In the genomic region with DNA sequence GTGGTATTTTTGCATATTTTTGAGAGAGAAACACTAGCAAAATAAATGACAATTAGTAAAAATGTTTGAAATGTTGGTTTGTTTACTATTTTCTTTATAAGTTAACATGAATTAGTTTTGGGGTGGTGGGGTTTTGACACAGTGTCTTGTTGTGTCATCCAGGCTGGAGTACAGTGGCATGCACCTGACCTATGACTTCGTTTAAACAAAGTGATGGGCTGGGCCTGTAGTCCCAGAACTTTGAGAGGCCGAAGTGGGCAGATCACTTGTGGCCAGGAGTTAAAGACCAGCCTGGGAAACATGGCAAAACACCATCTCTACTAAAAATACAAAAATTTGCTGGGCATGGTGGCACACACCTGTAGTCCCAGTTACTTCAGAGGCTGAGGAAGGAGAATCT, we compare ENCODE assay signal across 27 cellular contexts.
"Had no signal": no experiment of that assay in that cellular context is flagged by ENCODE, and none has a peak within 500 bp of the region (broad histone marks: within the 10 kb centered on the region; RNA-seq: fewer than 3 reads in every experiment).

No MANE protein-coding gene starts in this region.

- H3K4me1 ChIP-seq: stomach, suprapubic skin, testis, thyroid gland, tibial artery, tibial nerve, transverse colon, upper lobe of left lung, upper lobe of right lung, uterus, vagina had no signal

- ATAC-seq: stimulated activated effector memory CD8-positive, alpha-beta T cell treated with anti-CD3 and anti-CD28 coated beads, Interleukin-12 subunit alpha, Interleukin-12 subunit beta, amount 100 ng/mL, for 72 hours; stimulated activated memory B cell treated with anti-CD40 and anti-IgM and Interleukin-4, amounts not matched to agents 10 μg/mL and 1 μg/mL and 100 μg/mL, for 72 hours; stimulated activated naive B cell treated with anti-CD40 and anti-IgM and Interleukin-4, amounts not matched to agents 10 μg/mL and 1 μg/mL and 100 μg/mL, for 72 hours; stimulated activated naive CD8-positive, alpha-beta T cell treated with anti-CD3 and anti-CD28 coated beads, Interleukin-15, amount 100 ng/mL, for 72 hours; stimulated activated naive CD8-positive, alpha-beta T cell treated with anti-CD3 and anti-CD28 coated beads, Interleukin-15, Interleukin-2, amounts not matched to agents 100 U/mL and 50 U/mL, for 24 hours; upper lobe of right lung had no signal

- DNase-seq: stimulated activated CD4-positive, alpha-beta T cell treated with anti-CD3 and anti-CD28 coated beads, Interleukin-2, amount 100 ng/mL, for 48 hours; stimulated activated CD4-positive, alpha-beta T cell treated with anti-CD3 and anti-CD28 coated beads, Interleukin-4, amount 100 ng/mL, for 1 hour; stimulated activated CD4-positive, alpha-beta T cell treated with anti-CD3 and anti-CD28 coated beads, Interleukin-4, amount 100 ng/mL, for 24 hours; stimulated activated CD4-positive, alpha-beta T cell treated with anti-CD3 and anti-CD28 coated beads, Interleukin-4, amount 100 ng/mL, for 4 hours; stimulated activated CD8-positive, alpha-beta memory T cell treated with anti-CD3 and anti-CD28 coated beads, Interleukin-4, amount 100 ng/mL, for 48 hours; stimulated activated naive B cell treated with anti-CD40 and anti-IgM and Interleukin-4, amounts not matched to agents 10 μg/mL and 1 μg/mL and 100 μg/mL, for 72 hours; stimulated activated naive CD4-positive, alpha-beta T cell; stimulated activated naive CD4-positive, alpha-beta T cell treated with Interleukin-2 at 50 U/mL for 16 hours; stimulated activated naive CD8-positive, alpha-beta T cell treated with anti-CD3 and anti-CD28 coated beads, Interleukin-15, amount 100 ng/mL, for 72 hours; stimulated activated naive CD8-positive, alpha-beta T cell treated with anti-CD3 and anti-CD28 coated beads, Interleukin-15, Interleukin-2, amounts not matched to agents 100 U/mL and 50 U/mL, for 24 hours; stomach; substantia nigra; testis; thyroid gland; tibial artery; transverse colon; trophoblast cell; upper lobe of left lung; upper lobe of right lung; uterus had no signal

- H3K4me3 ChIP-seq: stomach, suprapubic skin, testis, thoracic aorta, thyroid gland, tibial artery, tibial nerve, transverse colon, upper lobe of left lung, upper lobe of right lung, uterus, vagina had no signal

- H3K36me3 ChIP-seq: stomach, suprapubic skin, thoracic aorta, thyroid gland, tibial artery, tibial nerve, transverse colon, upper lobe of left lung, upper lobe of right lung, uterus, vagina had no signal

- H3K27me3 ChIP-seq: testis, tibial nerve, upper lobe of left lung, upper lobe of right lung, uterus, vagina had no signal

- H3K27ac ChIP-seq: stomach, suprapubic skin, testis, thoracic aorta, thyroid gland, tibial artery, tibial nerve, transverse colon, upper lobe of left lung, upper lobe of right lung, uterus, vagina had no signal

- H3K9me3 ChIP-seq: stomach, suprapubic skin, testis, thoracic aorta, thyroid gland, tibial artery, tibial nerve, transverse colon, upper lobe of left lung, upper lobe of right lung, uterus, vagina had no signal

- FAIRE-seq: urothelium cell line had no signal
